10 cellular contexts compared by ENCODE assay signal in genomic region chr1:11649624-11650330, GRCh38. TPM values are rescaled to one million over a fixed set of nuclear protein-coding genes. Genes with fewer than 3 reads are reported as not detected.
DNase-seq lines count a peak whose midpoint lies in the region; ATAC-seq and TF ChIP-seq lines count a peak whose summit lies in the region.
"Had no signal": no experiment of that assay in that cellular context is flagged by ENCODE, and none has a peak within 500 bp of the region (broad histone marks: within the 10 kb centered on the region; RNA-seq: fewer than 3 reads in every experiment).

No MANE protein-coding gene starts in this region.

- no peak for DNase-seq in CD8-positive, alpha-beta T cell
- DNase-seq in Jurkat, Clone E6-1 (ENCODE audit: low read depth, low spot score): no peak
- no peak for DNase-seq in coronary artery (ENCODE audit: low spot score)
- no peak for DNase-seq in natural killer cell
- no peak for DNase-seq in NCI-H748 treated with DMSO at 0.1 percent for 48 hours (lab: John Stamatoyannopoulos, UW)
- no peak for DNase-seq in NCI-H1105 treated with DMSO at 0.1 percent for 48 hours (lab: John Stamatoyannopoulos, UW)

- H3K27ac Mint-ChIP-seq in CD8-positive, alpha-beta T cell: no peak overlapping the region
- peak overlapping the region in 1 of 2 donors; percentile 80 for H3K27ac Mint-ChIP-seq in natural killer cell

- intact Hi-C loops in CD8-positive, alpha-beta T cell (cut with DNase I, micrococcal nuclease): loop anchor here (1.0 to 5.0 kb wide), 5 partner anchors 15 to 258 kb away; partner anchors contain the start of genes CLCN6 (in 1 of the 2), FBXO6 (in 1 of the 2) and MTHFR (in 1 of the 2)
- intact Hi-C loops in natural killer cell (cut with micrococcal nuclease): loop anchor here (1.0 to 10.0 kb wide), 3 partner anchors 15 to 155 kb away; partner anchors contain the start of genes CLCN6, FBXO6 and MTHFR

- H3K4me1 Mint-ChIP-seq in CD8-positive, alpha-beta T cell (ENCODE audit: low read depth): peaks cover 28% of the 10 kb centered on the region
- peaks cover 9 to 33% of the 10 kb centered on the region in 2 donors for H3K4me1 Mint-ChIP-seq in natural killer cell

- H3K9me3 ChIP-seq in CD8-positive, alpha-beta T cell (ENCODE audit: low read length): no peaks in the 10 kb centered on the region
- H3K9me3 ChIP-seq: ascending aorta, esophagus squamous epithelium had no signal

- peak overlapping the region; percentile 25 for H3K4me3 ChIP-seq in CD8-positive, alpha-beta T cell (ENCODE audit: low read depth, low read length)
- H3K4me3 ChIP-seq in Jurkat, Clone E6-1 (ENCODE audit: low read length): peak overlapping the region; percentile 9; the same call in 1 of the 2 replicates
- peak overlapping the region; percentile 60 for H3K4me3 ChIP-seq in coronary artery

- no peak for ATAC-seq in CD8-positive, alpha-beta T cell
- peak in 1 of 3 donors; percentile 2 for ATAC-seq in natural killer cell
- no peak for ATAC-seq in HG02759 (IDR thresholded peaks at IDR 0.05; ENCODE audit: unreplicated experiment)
- ATAC-seq in HG03159 (IDR thresholded peaks at IDR 0.05; ENCODE audit: unreplicated experiment): no peak

- peak overlapping the region; percentile 42 for H3K4me3 Mint-ChIP-seq in CD8-positive, alpha-beta T cell
- peak overlapping the region; percentile 17 for H3K4me3 Mint-ChIP-seq in natural killer cell

- H3K27me3 Mint-ChIP-seq in CD8-positive, alpha-beta T cell (ENCODE audit: low read depth): no peaks in the 10 kb centered on the region
- no peaks in the 10 kb centered on the region for H3K27me3 Mint-ChIP-seq in natural killer cell (ENCODE audit: low read depth in 2 of 2)

- H3K4me1 ChIP-seq in CD8-positive, alpha-beta T cell (ENCODE audit: insufficient read depth, low read length): peaks cover 24% of the 10 kb centered on the region

- no peaks in the 10 kb centered on the region for H3K9me3 Mint-ChIP-seq in CD8-positive, alpha-beta T cell
- no peaks in the 10 kb centered on the region for H3K9me3 Mint-ChIP-seq in natural killer cell

- no peak for TF ChIP-seq CTCF in CD8-positive, alpha-beta T cell (IDR thresholded peaks at IDR 0.05)
- TF ChIP-seq CTCF in coronary artery (IDR thresholded peaks at IDR 0.05) (no peak), natural killer cell (IDR thresholded peaks at IDR 0.05) (no peak)

- H3K27me3 ChIP-seq in CD8-positive, alpha-beta T cell (ENCODE audit: insufficient read depth, low read length): no peaks in the 10 kb centered on the region
- H3K27me3 ChIP-seq: ascending aorta had no signal

- no peaks in the 10 kb centered on the region for H3K36me3 Mint-ChIP-seq in CD8-positive, alpha-beta T cell
- H3K36me3 Mint-ChIP-seq in natural killer cell: no peaks in the 10 kb centered on the region

- H3K36me3 ChIP-seq in CD8-positive, alpha-beta T cell (ENCODE audit: insufficient read depth, low read length): no peaks in the 10 kb centered on the region
- H3K36me3 ChIP-seq: ascending aorta, esophagus squamous epithelium had no signal

- CTCF ChIA-PET in CD8-positive, alpha-beta T cell (lab: Charles Lee): interaction anchor here (0.7 to 7.0 kb wide), 21 partner anchors 7 to 612 kb away, joined by 3 to 69 read pairs (median 5); partner anchors contain the start of genes AGTRAP, CLCN6, FBXO6 and MAD2L2

- POLR2A ChIA-PET in CD8-positive, alpha-beta T cell (lab: Charles Lee): interaction anchor here (0.9 to 8.6 kb wide), 5 partner anchors 8 to 259 kb away, joined by 3 to 62 read pairs (median 4); partner anchors contain the start of genes AGTRAP and FBXO6

- no peak overlapping the region for H3K27ac ChIP-seq in CD8-positive, alpha-beta T cell (ENCODE audit: low read depth, low read length)
- H3K27ac ChIP-seq in coronary artery: no peak overlapping the region
- H3K27ac ChIP-seq: ascending aorta, esophagus squamous epithelium had no signal

RNA-seq across cellular contexts. Expression of gene FBXO2, which starts 4.5 kb away (rescaled TPM):
- total RNA-seq in CD8-positive, alpha-beta T cell: 1 to 10 TPM; 3.4 to 3.5 TPM
- 2.0 TPM for polyA plus RNA-seq in Jurkat, Clone E6-1 (2012; ENCODE audit: insufficient read depth, insufficient read length)
- 1 to 10 TPM; 5.9 to 7.9 (median 6.7) TPM for total RNA-seq in natural killer cell

RNA-seq across cellular contexts. Expression of gene FBXO44, which starts 4.9 kb away (rescaled TPM):
- total RNA-seq in CD8-positive, alpha-beta T cell: 10 to 100 TPM; 35.9 to 36.0 TPM
- 31.7 TPM for polyA plus RNA-seq in Jurkat, Clone E6-1 (2012; ENCODE audit: insufficient read depth, insufficient read length)
- total RNA-seq in natural killer cell: 10 to 100 TPM; 57.6 to 79.1 (median 69.8) TPM

RNA-seq across cellular contexts. Expression of gene FBXO6, which starts 14.2 kb away (rescaled TPM):
- 1 to 10 TPM; 2.9 to 3.3 TPM for total RNA-seq in CD8-positive, alpha-beta T cell
- polyA plus RNA-seq in Jurkat, Clone E6-1 (2012; ENCODE audit: insufficient read depth, insufficient read length): 16.1 TPM
- total RNA-seq in natural killer cell: 10 to 100 TPM; 22.6 to 38.0 (median 28.1) TPM

RNA-seq across cellular contexts. Expression of gene MAD2L2, which starts 31.2 kb away (rescaled TPM):
- total RNA-seq in CD8-positive, alpha-beta T cell: 10 to 100 TPM; 28.7 to 29.4 TPM
- polyA plus RNA-seq in Jurkat, Clone E6-1 (2012; ENCODE audit: insufficient read depth, insufficient read length): 178 TPM
- 10 to 100 TPM; 50.6 to 66.0 (median 60.4) TPM for total RNA-seq in natural killer cell

RNA-seq across cellular contexts. Expression of gene DRAXIN, which starts 41.7 kb away (rescaled TPM):
- under 1 TPM; 0.08 to 0.11 TPM for total RNA-seq in CD8-positive, alpha-beta T cell
- 1.4 TPM for polyA plus RNA-seq in Jurkat, Clone E6-1 (2012; ENCODE audit: insufficient read depth, insufficient read length)
- 10 to 100 TPM; 10.9 to 24.9 (median 12.1) TPM for total RNA-seq in natural killer cell
- total RNA-seq: esophagus squamous epithelium had no signal

Comparison
In these comparisons a context has a peak if more than half of its experiments do, and no peak if none do; other contexts are left out.
1. H3K4me3 ChIP-seq: peak in every context shown above with its lines; median percentile 60 in coronary artery; 25 in CD8-positive, alpha-beta T cell; 9 in Jurkat, Clone E6-1.
2. RNA of gene FBXO6, which starts 14.2 kb away (total RNA-seq): 22.6 to 38.0 TPM in natural killer cell; 2.9 to 3.3 TPM in CD8-positive, alpha-beta T cell; every median in the first group is over 4 times any median in the second.